ENCODE assay signal across 9 cellular contexts in the genomic region with DNA sequence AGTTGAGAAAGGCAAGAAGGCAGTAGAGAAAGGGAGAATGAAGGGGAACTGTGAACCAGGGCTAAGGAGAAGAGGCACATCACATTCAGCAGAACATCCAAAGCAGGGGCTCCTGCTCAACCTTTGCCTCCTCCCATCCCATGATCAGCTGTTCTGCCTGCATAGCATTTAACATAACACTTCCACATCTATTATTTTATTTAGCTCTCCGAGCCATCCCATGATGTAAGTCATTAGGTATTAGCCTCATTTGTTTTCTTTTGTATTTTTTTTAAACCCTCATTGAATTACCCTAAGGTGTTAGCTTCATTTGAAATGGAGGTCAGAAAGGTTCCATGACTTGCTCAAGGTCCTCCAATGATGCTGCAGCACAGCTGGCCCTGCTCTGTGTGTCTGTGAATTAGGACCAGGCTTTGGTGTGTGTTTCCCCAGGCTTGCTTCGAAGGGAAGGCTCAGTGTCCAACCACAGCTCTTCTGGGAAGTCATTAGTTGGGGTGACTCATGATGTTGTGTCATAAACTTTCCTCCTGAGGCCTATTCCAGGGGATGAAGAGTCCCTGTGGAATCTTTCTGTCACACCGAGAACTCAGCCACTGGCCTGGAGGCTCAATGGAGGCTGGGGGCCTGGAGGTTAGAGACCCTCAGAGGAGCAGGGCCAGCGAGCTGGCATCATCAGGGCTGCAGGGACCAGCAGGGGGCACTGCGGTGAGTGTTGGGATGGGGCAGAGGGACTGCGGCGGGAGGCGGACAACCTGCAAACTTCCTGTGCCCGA. TPM values are rescaled to one million over a fixed set of nuclear protein-coding genes. Genes with fewer than 3 reads are reported as not detected.
DNase-seq lines count a peak whose midpoint lies in the region; ATAC-seq and TF ChIP-seq lines count a peak whose summit lies in the region.
"Had no signal": no experiment of that assay in that cellular context is flagged by ENCODE, and none has a peak within 500 bp of the region (broad histone marks: within the 10 kb centered on the region; RNA-seq: fewer than 3 reads in every experiment).

No MANE protein-coding gene starts in this region.

- no peak for TF ChIP-seq CTCF in nephron progenitor cell (IDR thresholded peaks at IDR 0.05)

- DNase-seq in Caki2 (ENCODE audit: low read depth) = peak; percentile 79
- DNase-seq in LHCN-M2 (ENCODE audit: low read depth) = peak; percentile 98
- DNase-seq in brain pericyte (ENCODE audit: low read depth, low spot score) = peak; percentile 11
- peak; percentile 14 for DNase-seq in nephron progenitor cell
- no peak for DNase-seq in activated gamma-delta T cell (lab: John Stamatoyannopoulos, UW)
- no peak for DNase-seq in GOT3 (lab: John Stamatoyannopoulos, UW)
- no peak for DNase-seq in stimulated activated CD4-positive, alpha-beta T cell treated with anti-CD3 and anti-CD28 coated beads, Interleukin-4, amount 100 ng/mL, for 4 hours
- DNase-seq: effector CD8-positive, alpha-beta T cell had no signal

- in situ Hi-C loops in Caki2 (cut with HindIII; ENCODE audit: low pct_unique_long_range_greater_than_20kb, low sequenced_read_pairs) = no loop called here

- H3K9me3 Mint-ChIP-seq in nephron progenitor cell = peaks cover 7% of the 10 kb centered on the region

- no peak overlapping the region for H3K27ac Mint-ChIP-seq in nephron progenitor cell

- no peaks in the 10 kb centered on the region for H3K36me3 Mint-ChIP-seq in nephron progenitor cell (ENCODE audit: low read depth)

- H3K4me3 Mint-ChIP-seq in nephron progenitor cell = no peak overlapping the region

- peaks cover 7% of the 10 kb centered on the region for H3K4me1 Mint-ChIP-seq in nephron progenitor cell

- no peak for ATAC-seq in HG03439 (IDR thresholded peaks at IDR 0.05; ENCODE audit: unreplicated experiment)

- peaks cover 13% of the 10 kb centered on the region for H3K27me3 Mint-ChIP-seq in nephron progenitor cell (ENCODE audit: low read depth, poor library complexity)

RNA-seq across cellular contexts. Expression of a gene that starts 16.5 kb away (rescaled TPM):
- total RNA-seq in Caki2 (2014; rRNA removed; shearing (Covaris generic); ENCODE audit: low replicate concordance) = not detected in 2 replicates
- total RNA-seq in LHCN-M2 (2014; rRNA removed) = not detected in 2 replicates
- not detected for polyA plus RNA-seq in LHCN-M2 (2012)

RNA-seq across cellular contexts. Expression of a gene that starts 34.1 kb away (rescaled TPM):
- total RNA-seq in Caki2 (2014; rRNA removed; shearing (Covaris generic); ENCODE audit: low replicate concordance) = 182 and 204 TPM in 2 replicates
- 178 and 180 TPM in 2 replicates for total RNA-seq in LHCN-M2 (2014; rRNA removed)
- 90.3 TPM for polyA plus RNA-seq in LHCN-M2 (2012)

Comparison
In these comparisons a context has a peak if more than half of its experiments do, and no peak if none do; other contexts are left out.
1. DNase-seq: peak in Caki2 (single experiment), LHCN-M2 (single experiment), brain pericyte (single experiment) and nephron progenitor cell (single experiment); none in activated gamma-delta T cell (single experiment), GOT3 (single experiment) and stimulated activated CD4-positive, alpha-beta T cell treated with anti-CD3 and anti-CD28 coated beads, Interleukin-4, amount 100 ng/mL, for 4 hours (0 of 2).